8 cellular contexts compared by ENCODE assay signal in the genomic region with DNA sequence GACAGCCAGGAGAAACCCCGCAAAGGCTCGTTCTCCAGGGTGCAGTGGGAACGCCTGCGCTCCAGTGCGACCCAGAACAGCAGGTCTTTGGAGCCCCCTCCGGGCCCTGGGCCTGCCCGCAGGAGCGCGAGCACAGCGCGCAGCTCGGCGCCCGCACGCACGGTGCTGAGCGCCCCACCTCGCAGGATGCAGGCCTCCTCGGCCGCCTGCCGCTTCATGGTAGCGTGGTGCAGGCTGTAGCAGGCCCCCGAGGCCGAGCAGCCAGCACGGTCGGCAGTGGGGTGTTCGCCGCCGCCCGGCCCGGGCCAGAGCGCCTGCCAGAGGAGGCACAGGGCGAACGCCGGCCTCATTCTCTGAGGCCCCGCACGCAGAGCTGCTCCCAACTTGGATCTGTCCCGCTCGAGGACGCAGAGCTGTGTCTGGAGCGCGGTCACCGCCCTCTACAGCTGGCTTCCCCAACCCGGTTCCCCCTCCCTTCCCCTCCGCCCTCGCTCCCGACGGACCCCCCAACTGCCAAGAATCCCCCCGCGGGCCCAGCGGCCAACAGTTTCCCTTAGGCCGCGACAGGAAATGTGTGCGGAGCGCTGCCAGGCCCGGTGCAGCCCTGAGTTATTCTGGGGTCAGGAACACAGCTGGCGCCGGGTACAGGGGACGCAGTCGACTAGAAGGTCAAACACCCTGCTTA. TPM values are rescaled to one million over a fixed set of nuclear protein-coding genes. Genes with fewer than 3 reads are reported as not detected.
DNase-seq lines count a peak whose midpoint lies in the region; TF ChIP-seq lines count a peak whose summit lies in the region.

A gene with protein sequence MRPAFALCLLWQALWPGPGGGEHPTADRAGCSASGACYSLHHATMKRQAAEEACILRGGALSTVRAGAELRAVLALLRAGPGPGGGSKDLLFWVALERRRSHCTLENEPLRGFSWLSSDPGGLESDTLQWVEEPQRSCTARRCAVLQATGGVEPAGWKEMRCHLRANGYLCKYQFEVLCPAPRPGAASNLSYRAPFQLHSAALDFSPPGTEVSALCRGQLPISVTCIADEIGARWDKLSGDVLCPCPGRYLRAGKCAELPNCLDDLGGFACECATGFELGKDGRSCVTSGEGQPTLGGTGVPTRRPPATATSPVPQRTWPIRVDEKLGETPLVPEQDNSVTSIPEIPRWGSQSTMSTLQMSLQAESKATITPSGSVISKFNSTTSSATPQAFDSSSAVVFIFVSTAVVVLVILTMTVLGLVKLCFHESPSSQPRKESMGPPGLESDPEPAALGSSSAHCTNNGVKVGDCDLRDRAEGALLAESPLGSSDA (minus strand): TSS at position 421 of the 685 bp plus-strand sequence. CDS start 71 bp downstream, at position 350.

- H3K36me3 Mint-ChIP-seq in activated naive CD4-positive, alpha-beta T cell treated with anti-CD3 and anti-CD28 coated beads, Interleukin-2, amount 10 ng/mL, durations not matched to agents 7 days and 5 days = no peaks in the 10 kb centered on the region
- no peaks in the 10 kb centered on the region for H3K36me3 Mint-ChIP-seq in endodermal cell (ENCODE audit: low read depth)

- no peak within 1 kb of the TSS for H3K9ac ChIP-seq in endodermal cell (ENCODE audit: extremely low read depth, low read length, poor library complexity, severe bottlenecking)

- peaks cover 2% of the 10 kb centered on the region for H3K9me3 ChIP-seq in endodermal cell (ENCODE audit: control insufficient read depth, low read length)

- H3K4me3 ChIP-seq in endodermal cell (ENCODE audit: low read length) = peak within 1 kb of the TSS; percentile 67

- DNase-seq in activated naive CD4-positive, alpha-beta T cell treated with anti-CD3 and anti-CD28 coated beads, Interleukin-2, amount 10 ng/mL, durations not matched to agents 7 days and 5 days = peak; percentile 27
- DNase-seq in activated naive CD4-positive, alpha-beta T cell treated with Interleukin-2 at 50 U/mL for 16 hours = no peak
- DNase-seq in endodermal cell = peak; percentile 84
- peak; percentile 26 for DNase-seq in mucosa of gallbladder (ENCODE audit: low spot score)
- DNase-seq in ureter (ENCODE audit: low spot score) = peak; percentile 54
- no peak for DNase-seq in LoVo (ENCODE audit: low spot score)
- DNase-seq in DMS 273 (lab: John Stamatoyannopoulos, UW; ENCODE audit: unreplicated experiment) = no peak
- DNase-seq in HuH-7.5 (ENCODE audit: low spot score) = no peak

- peaks cover 45% of the 10 kb centered on the region for H3K27me3 Mint-ChIP-seq in activated naive CD4-positive, alpha-beta T cell treated with anti-CD3 and anti-CD28 coated beads, Interleukin-2, amount 10 ng/mL, durations not matched to agents 7 days and 5 days
- H3K27me3 Mint-ChIP-seq in endodermal cell (ENCODE audit: insufficient read depth) = peaks cover 74% of the 10 kb centered on the region

- no peak within 1 kb of the TSS for H3K27ac Mint-ChIP-seq in activated naive CD4-positive, alpha-beta T cell treated with anti-CD3 and anti-CD28 coated beads, Interleukin-2, amount 10 ng/mL, durations not matched to agents 7 days and 5 days
- H3K27ac Mint-ChIP-seq in endodermal cell = no peak within 1 kb of the TSS

- H3K27me3 ChIP-seq in endodermal cell (ENCODE audit: control insufficient read depth, insufficient read depth, low read length, poor library complexity, severe bottlenecking) = peaks cover 52% of the 10 kb centered on the region

- H3K4me1 Mint-ChIP-seq in activated naive CD4-positive, alpha-beta T cell treated with anti-CD3 and anti-CD28 coated beads, Interleukin-2, amount 10 ng/mL, durations not matched to agents 7 days and 5 days = peaks cover 14% of the 10 kb centered on the region
- H3K4me1 Mint-ChIP-seq in endodermal cell = no peaks in the 10 kb centered on the region

- CTCF ChIA-PET in activated naive CD4-positive, alpha-beta T cell treated with anti-CD3 and anti-CD28 coated beads, Interleukin-2, amount 10 ng/mL, durations not matched to agents 7 days and 5 days (lab: Charles Lee) = no interaction called here

- no peak within 1 kb of the TSS for H3K27ac ChIP-seq in endodermal cell (ENCODE audit: low read depth, low read length)

- H3K36me3 ChIP-seq in endodermal cell (ENCODE audit: control insufficient read depth, insufficient read depth, low read length) = no peaks in the 10 kb centered on the region

- H3K4me1 ChIP-seq in endodermal cell (ENCODE audit: control insufficient read depth, insufficient read depth, low read length) = no peaks in the 10 kb centered on the region

- peak; percentile 8 for TF ChIP-seq CTCF in endodermal cell (conservative IDR thresholded peaks at IDR 0.05)

- no peaks in the 10 kb centered on the region for H3K9me3 Mint-ChIP-seq in activated naive CD4-positive, alpha-beta T cell treated with anti-CD3 and anti-CD28 coated beads, Interleukin-2, amount 10 ng/mL, durations not matched to agents 7 days and 5 days
- H3K9me3 Mint-ChIP-seq in endodermal cell = no peaks in the 10 kb centered on the region

- H3K4me3 Mint-ChIP-seq in activated naive CD4-positive, alpha-beta T cell treated with anti-CD3 and anti-CD28 coated beads, Interleukin-2, amount 10 ng/mL, durations not matched to agents 7 days and 5 days = peak within 1 kb of the TSS; percentile 47
- peak within 1 kb of the TSS; percentile 52 for H3K4me3 Mint-ChIP-seq in endodermal cell

- 8 to 26% methylated on average over 11 to 60 of the region's 60 CpGs for WGBS in endodermal cell (ENCODE audit: insufficient coverage in 1 of 2, insufficient read length in 1 of 2), 2 experiments

RNA-seq across cellular contexts. Expression of the gene that starts here (rescaled TPM):
- total RNA-seq in endodermal cell (under 1 TPM; 0.29 to 0.59 TPM), mucosa of gallbladder (18.6 TPM), ureter (18.6 TPM)
- polyA plus RNA-seq in endodermal cell (2013, experiment 1 of 2) = not detected
- polyA plus RNA-seq in endodermal cell (2013, experiment 2 of 2) = 0.12 TPM

Comparison
In these comparisons a context has a peak if more than half of its experiments do, and no peak if none do; other contexts are left out.
1. RNA of the gene that starts here (total RNA-seq): 18.6 TPM in mucosa of gallbladder (single experiment) and 18.6 TPM in ureter (single experiment); 0.29 to 0.59 TPM in endodermal cell; every median in the first group is over 10 times any median in the second.
2. DNase-seq: peak in activated naive CD4-positive, alpha-beta T cell treated with anti-CD3 and anti-CD28 coated beads, Interleukin-2, amount 10 ng/mL, durations not matched to agents 7 days and 5 days (single experiment), mucosa of gallbladder (single experiment) and ureter (single experiment); none in activated naive CD4-positive, alpha-beta T cell treated with Interleukin-2 at 50 U/mL for 16 hours (single experiment), LoVo (single experiment), DMS 273 (single experiment) and HuH-7.5 (single experiment).
3. Peak in DNase-seq and H3K4me3 ChIP-seq in endodermal cell; RNA of the gene not detected or under 1 TPM.